Comparison of ENCODE assay signal across 11 cellular contexts in the genomic region with DNA sequence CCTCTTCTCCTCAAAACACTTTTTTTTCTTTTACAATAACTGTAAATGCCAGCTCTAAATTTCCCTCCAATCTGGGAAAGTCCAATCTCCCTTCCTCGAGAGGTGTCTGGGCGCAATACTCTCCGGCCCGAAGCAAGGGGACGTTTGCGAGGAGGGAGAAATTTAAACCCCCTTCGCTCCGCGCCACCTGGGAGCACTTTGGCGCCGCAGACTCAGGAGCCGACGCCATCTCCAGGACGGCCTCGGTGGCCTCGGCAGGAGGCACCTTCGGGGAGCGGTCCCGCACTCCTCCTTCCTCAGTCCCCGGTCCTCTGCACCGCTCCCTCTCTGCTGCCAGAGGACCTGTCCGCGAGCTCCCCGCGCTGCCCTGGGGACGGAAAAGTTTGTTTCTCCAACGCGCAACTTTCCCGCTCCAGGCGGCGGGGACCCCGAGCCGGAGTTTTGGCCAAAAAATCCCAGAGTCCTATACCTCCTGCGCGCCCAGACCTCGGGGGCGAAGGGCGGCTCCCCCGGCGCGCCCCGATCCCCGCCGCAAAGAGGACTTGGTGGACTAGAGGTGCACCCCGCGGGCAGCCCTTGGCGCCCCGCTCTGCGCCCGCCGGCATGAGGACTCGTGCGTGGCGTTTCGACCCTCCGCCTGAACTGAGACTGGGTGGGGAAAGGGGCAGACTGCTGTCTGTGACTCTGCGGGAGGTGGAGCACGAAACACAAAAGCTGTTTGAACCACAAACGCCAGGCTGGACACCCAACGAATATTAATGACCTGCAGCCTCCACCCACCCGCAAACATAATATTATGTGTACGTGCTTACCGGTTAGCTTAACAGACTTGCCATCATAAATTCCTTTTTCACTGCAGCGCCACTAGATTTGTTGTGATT.
DNase-seq lines count a peak whose midpoint lies in the region; ATAC-seq, FAIRE-seq and TF ChIP-seq lines count a peak whose summit lies in the region.
"Had no signal": no experiment of that assay in that cellular context is flagged by ENCODE, and none has a peak within 500 bp of the region (broad histone marks: within the 10 kb centered on the region; RNA-seq: fewer than 3 reads in every experiment).

No MANE protein-coding gene starts in this region.

- H3K9me3 ChIP-seq in astrocyte (ENCODE audit: insufficient read depth, low read depth, low read length) (no peaks in the 10 kb centered on the region), transverse colon (no peaks in the 10 kb centered on the region), gastroesophageal sphincter (no peaks in the 10 kb centered on the region)
- H3K9me3 ChIP-seq: sigmoid colon had no signal

- no peaks in the 10 kb centered on the region for H3K9me3 Mint-ChIP-seq in activated naive CD4-positive, alpha-beta T cell treated with anti-CD3 and anti-CD28 coated beads for 36 hours
- H3K9me3 Mint-ChIP-seq in astrocyte (ENCODE audit: unreplicated experiment): no peaks in the 10 kb centered on the region

- ATAC-seq in gastroesophageal sphincter: no peak

- no peaks in the 10 kb centered on the region for H3K36me3 Mint-ChIP-seq in activated naive CD4-positive, alpha-beta T cell treated with anti-CD3 and anti-CD28 coated beads for 36 hours (ENCODE audit: low read depth)
- no peaks in the 10 kb centered on the region for H3K36me3 Mint-ChIP-seq in astrocyte (ENCODE audit: low read depth, unreplicated experiment)

- peak; percentile 6 for DNase-seq in activated naive CD4-positive, alpha-beta T cell treated with anti-CD3 and anti-CD28 coated beads for 36 hours
- no peak for DNase-seq in activated naive CD4-positive, alpha-beta T cell (lab: John Stamatoyannopoulos, UW)
- DNase-seq in astrocyte (ENCODE audit: low read depth): peak; percentile 17
- peak; percentile 61 for DNase-seq in iPS-NIHi7 (ENCODE audit: extremely low spot score)
- DNase-seq in transverse colon: peak; percentile 8
- DNase-seq in NCI-H748 (lab: John Stamatoyannopoulos, UW; ENCODE audit: unreplicated experiment): no peak
- DNase-seq in dorsolateral prefrontal cortex: no peak
- DNase-seq: NCI-H774, sigmoid colon had no signal

- in situ Hi-C loops in transverse colon (cut with MboI; ENCODE audit: low pct_ligation_motif_present in 1 of 4, low pct_unique_long_range_greater_than_20kb in 1 of 4, low sequenced_read_pairs in 3 of 4): no loop called here

- H3K79me2 ChIP-seq in astrocyte (ENCODE audit: insufficient read depth, low read length): no peaks in the 10 kb centered on the region

- CTCF ChIA-PET in activated naive CD4-positive, alpha-beta T cell treated with anti-CD3 and anti-CD28 coated beads for 36 hours (lab: Charles Lee): no interaction called here

- H2AFZ ChIP-seq in astrocyte (ENCODE audit: low read depth, low read length): peak overlapping the region; percentile 80

- H3K4me3 Mint-ChIP-seq in activated naive CD4-positive, alpha-beta T cell treated with anti-CD3 and anti-CD28 coated beads for 36 hours: peak overlapping the region; percentile 18
- peak overlapping the region; percentile 86 for H3K4me3 Mint-ChIP-seq in astrocyte (ENCODE audit: unreplicated experiment)

- intact Hi-C loops in activated naive CD4-positive, alpha-beta T cell treated with anti-CD3 and anti-CD28 coated beads for 36 hours (cut with micrococcal nuclease): no loop called here
- intact Hi-C loops in transverse colon (cut with DNase I; ENCODE audit: low total_unique reads): no loop called here
- intact Hi-C loops in dorsolateral prefrontal cortex (cut with DNase I): no loop called here

- H3K4me3 ChIP-seq in astrocyte (ENCODE audit: insufficient read depth, low read depth, low read length) (peak overlapping the region; percentile 61), transverse colon (peak overlapping the region in 1 of 4 donors; percentile 22), dorsolateral prefrontal cortex (peak overlapping the region in 10 of 59 donors; percentile 6 to 45 (median 22)), gastroesophageal sphincter (peak overlapping the region in 1 of 2 donors; percentile 16)

- H3K36me3 ChIP-seq in astrocyte (ENCODE audit: insufficient read depth, low read length): no peaks in the 10 kb centered on the region
- no peaks in the 10 kb centered on the region for H3K36me3 ChIP-seq in transverse colon
- H3K36me3 ChIP-seq in gastroesophageal sphincter: no peaks in the 10 kb centered on the region
- H3K36me3 ChIP-seq: sigmoid colon had no signal

- peak overlapping the region; percentile 97 for H3K4me2 ChIP-seq in astrocyte (ENCODE audit: low read length)

- no peaks in the 10 kb centered on the region for H3K27me3 ChIP-seq in astrocyte (ENCODE audit: insufficient read depth, low read length)
- peaks cover 92% of the 10 kb centered on the region for H3K27me3 ChIP-seq in transverse colon
- H3K27me3 ChIP-seq in dorsolateral prefrontal cortex: peaks cover 11 to 97% (median 64%) of the 10 kb centered on the region in 45 donors
- peaks cover 86% of the 10 kb centered on the region for H3K27me3 ChIP-seq in gastroesophageal sphincter

- 8 to 23% methylated on average over 3 to 64 of the region's 64 CpGs for WGBS in transverse colon (ENCODE audit: low coverage in 1 of 2), 2 donors
- 7 to 45% methylated on average over 3 to 18 of the region's 64 CpGs for WGBS in gastroesophageal sphincter (ENCODE audit: low coverage in 1 of 2), 2 donors

- H3K27me3 Mint-ChIP-seq in activated naive CD4-positive, alpha-beta T cell treated with anti-CD3 and anti-CD28 coated beads for 36 hours (ENCODE audit: low read depth): peaks cover 53% of the 10 kb centered on the region
- H3K27me3 Mint-ChIP-seq in astrocyte (ENCODE audit: low read depth, unreplicated experiment): peaks cover 2% of the 10 kb centered on the region

- TF ChIP-seq EP300 in transverse colon (IDR thresholded peaks at IDR 0.05; ENCODE audit: low read depth) (no peak), gastroesophageal sphincter (IDR thresholded peaks at IDR 0.05) (no peak)

- H4K20me1 ChIP-seq in astrocyte (ENCODE audit: insufficient read depth, low read length): no peaks in the 10 kb centered on the region

- peak overlapping the region; percentile 79 for H3K27ac ChIP-seq in astrocyte (ENCODE audit: low read depth, low read length)
- no peak overlapping the region for H3K27ac ChIP-seq in transverse colon
- H3K27ac ChIP-seq in dorsolateral prefrontal cortex: no peak overlapping the region
- no peak overlapping the region for H3K27ac ChIP-seq in gastroesophageal sphincter
- H3K27ac ChIP-seq: C4-2B, sigmoid colon had no signal

- H3K4me1 Mint-ChIP-seq in activated naive CD4-positive, alpha-beta T cell treated with anti-CD3 and anti-CD28 coated beads for 36 hours (ENCODE audit: low read depth): peaks cover 8% of the 10 kb centered on the region
- H3K4me1 Mint-ChIP-seq in astrocyte (ENCODE audit: low read depth, unreplicated experiment): peaks cover 8% of the 10 kb centered on the region

- no peak for TF ChIP-seq CTCF in astrocyte (IDR thresholded peaks at IDR 0.05; ENCODE audit: insufficient read depth, low read depth, low read length)
- TF ChIP-seq CTCF in transverse colon (IDR thresholded peaks at IDR 0.05): no peak
- no peak for TF ChIP-seq CTCF in dorsolateral prefrontal cortex (IDR thresholded peaks at IDR 0.05 in 54 of 56, conservative IDR thresholded peaks at IDR 0.05 in 2 of 56; ENCODE audit: low read depth in 1 of 56, partially characterized antibody in 56 of 56)
- no peak for TF ChIP-seq CTCF in gastroesophageal sphincter (IDR thresholded peaks at IDR 0.05)

- no peak overlapping the region for H3K27ac Mint-ChIP-seq in activated naive CD4-positive, alpha-beta T cell treated with anti-CD3 and anti-CD28 coated beads for 36 hours
- peak overlapping the region; percentile 86 for H3K27ac Mint-ChIP-seq in astrocyte (ENCODE audit: unreplicated experiment)

- H3K4me1 ChIP-seq in astrocyte (ENCODE audit: insufficient read depth, low read length) (peaks cover 3% of the 10 kb centered on the region), transverse colon (peaks cover 0 to 12% (median 4%) of the 10 kb centered on the region in 4 donors), gastroesophageal sphincter (peaks cover 0 to 9% (median 6%) of the 10 kb centered on the region in 3 donors)

- no peak for TF ChIP-seq POLR2A in transverse colon (IDR thresholded peaks at IDR 0.05)
- TF ChIP-seq POLR2A in gastroesophageal sphincter (IDR thresholded peaks at IDR 0.05): no peak

- FAIRE-seq in astrocyte (lab: Jason Lieb, UNC): no peak

- H3K9ac ChIP-seq in astrocyte (ENCODE audit: low read length): peak overlapping the region; percentile 87

Comparison
In these comparisons a context has a peak if more than half of its experiments do, and no peak if none do; other contexts are left out.
1. DNase-seq: peak in activated naive CD4-positive, alpha-beta T cell treated with anti-CD3 and anti-CD28 coated beads for 36 hours (single experiment), astrocyte (single experiment), iPS-NIHi7 (single experiment) and transverse colon (single experiment); none in activated naive CD4-positive, alpha-beta T cell (0 of 4), NCI-H748 (single experiment) and dorsolateral prefrontal cortex (0 of 10).